Comparison of ENCODE assay signal across 22 cellular contexts in genomic region chr17:36647598-36647997, GRCh38. TPM values are rescaled to one million over a fixed set of nuclear protein-coding genes. Genes with fewer than 3 reads are reported as not detected.
A peak's percentile ranks its signal among the peaks of the same experiment; 100 is the strongest.
DNase-seq lines count a peak whose midpoint lies in the region; ATAC-seq and TF ChIP-seq lines count a peak whose summit lies in the region.
"Had no signal": no experiment of that assay in that cellular context is flagged by ENCODE, and none has a peak within 500 bp of the region (broad histone marks: within the 10 kb centered on the region; RNA-seq: fewer than 3 reads in every experiment).

No MANE protein-coding gene starts in this region.

- no peaks in the 10 kb centered on the region for H3K9me3 ChIP-seq in neural cell (ENCODE audit: low read length)
- H3K9me3 ChIP-seq: Peyer's patch, SJSA1, testis had no signal

- no peaks in the 10 kb centered on the region for H3K79me2 ChIP-seq in neural cell (replicated peaks; ENCODE audit: insufficient read depth, low read length)

- no peaks in the 10 kb centered on the region for H3K9me3 Mint-ChIP-seq in T-helper 2 cell treated with Interferon-gamma antibody and Interleukin-4, amounts not matched to agents 5 μg/mL and 100 μg/mL, for 36 hours
- H3K9me3 Mint-ChIP-seq: activated T-helper 1 cell treated with anti-CD3 and anti-CD28 coated beads, Interleukin-12 subunit alpha, Interleukin-12 subunit beta, Interleukin-2, Interleukin-4 antibody, amounts not matched to agents 30 ng/mL and 10 ng/mL and 1 ng/mL, durations not matched to agents 14 hours and 24 hours and 36 hours; central memory CD8-positive, alpha-beta T cell; stimulated activated naive B cell treated with anti-CD40 and anti-IgM and Interleukin-4, amounts not matched to agents 10 μg/mL and 1 μg/mL and 100 μg/mL, for 72 hours; T-helper 1 cell treated with Interleukin-12 subunit alpha and Interleukin-12 subunit beta and Interleukin-4 antibody, amounts not matched to agents 30 μg/mL and 1 μg/mL, for 36 hours had no signal

- H3K36me3 Mint-ChIP-seq in T-helper 2 cell treated with Interferon-gamma antibody and Interleukin-4, amounts not matched to agents 5 μg/mL and 100 μg/mL, for 36 hours (ENCODE audit: low read depth) = no peaks in the 10 kb centered on the region
- H3K36me3 Mint-ChIP-seq: stimulated activated naive B cell treated with anti-CD40 and anti-IgM and Interleukin-4, amounts not matched to agents 10 μg/mL and 1 μg/mL and 100 μg/mL, for 72 hours had no signal

- no peak overlapping the region for H2AFZ ChIP-seq in neural cell (ENCODE audit: low read depth, low read length)

- H3K4me1 Mint-ChIP-seq in T-helper 2 cell treated with Interferon-gamma antibody and Interleukin-4, amounts not matched to agents 5 μg/mL and 100 μg/mL, for 36 hours (ENCODE audit: low read depth) = peaks cover 6% of the 10 kb centered on the region

- no peak overlapping the region for H3K9ac ChIP-seq in neural cell (ENCODE audit: low read length)

- no peak overlapping the region for H3K4me3 Mint-ChIP-seq in T-helper 2 cell treated with Interferon-gamma antibody and Interleukin-4, amounts not matched to agents 5 μg/mL and 100 μg/mL, for 36 hours
- H3K4me3 Mint-ChIP-seq: activated T-helper 1 cell treated with anti-CD3 and anti-CD28 coated beads, Interleukin-12 subunit alpha, Interleukin-12 subunit beta, Interleukin-2, Interleukin-4 antibody, amounts not matched to agents 30 ng/mL and 10 ng/mL and 1 ng/mL, durations not matched to agents 14 hours and 24 hours and 36 hours; central memory CD8-positive, alpha-beta T cell; stimulated activated naive B cell treated with anti-CD40 and anti-IgM and Interleukin-4, amounts not matched to agents 10 μg/mL and 1 μg/mL and 100 μg/mL, for 72 hours; T-helper 1 cell treated with Interleukin-12 subunit alpha and Interleukin-12 subunit beta and Interleukin-4 antibody, amounts not matched to agents 30 μg/mL and 1 μg/mL, for 36 hours had no signal

- no peak overlapping the region for H3K27ac Mint-ChIP-seq in T-helper 2 cell treated with Interferon-gamma antibody and Interleukin-4, amounts not matched to agents 5 μg/mL and 100 μg/mL, for 36 hours
- H3K27ac Mint-ChIP-seq: activated T-helper 1 cell treated with anti-CD3 and anti-CD28 coated beads, Interleukin-12 subunit alpha, Interleukin-12 subunit beta, Interleukin-2, Interleukin-4 antibody, amounts not matched to agents 30 ng/mL and 10 ng/mL and 1 ng/mL, durations not matched to agents 14 hours and 24 hours and 36 hours; stimulated activated naive B cell treated with anti-CD40 and anti-IgM and Interleukin-4, amounts not matched to agents 10 μg/mL and 1 μg/mL and 100 μg/mL, for 72 hours; T-helper 1 cell treated with Interleukin-12 subunit alpha and Interleukin-12 subunit beta and Interleukin-4 antibody, amounts not matched to agents 30 μg/mL and 1 μg/mL, for 36 hours had no signal

- no peak overlapping the region for H3K4me2 ChIP-seq in neural cell (ENCODE audit: low read length)

- no peak for TF ChIP-seq EP300 in neural cell (conservative IDR thresholded peaks at IDR 0.05; ENCODE audit: poor library complexity, severe bottlenecking)

- ATAC-seq in GM21717 (IDR thresholded peaks at IDR 0.05; ENCODE audit: unreplicated experiment) = no peak
- ATAC-seq: stimulated activated naive B cell treated with anti-CD40 and anti-IgM and Interleukin-4, amounts not matched to agents 10 μg/mL and 1 μg/mL and 100 μg/mL, for 72 hours had no signal

- no peak overlapping the region for H3K4me3 ChIP-seq in H7 (ENCODE audit: insufficient read depth, low read depth, low read length)
- H3K4me3 ChIP-seq in astrocyte of the cerebellum (ENCODE audit: low read depth, low read length) = no peak overlapping the region
- H3K4me3 ChIP-seq in neural cell (ENCODE audit: low read length) = no peak overlapping the region
- H3K4me3 ChIP-seq: Peyer's patch, SJSA1, testis had no signal

- no peaks in the 10 kb centered on the region for H3F3A ChIP-seq in neural cell (ENCODE audit: insufficient read depth, low read length, poor library complexity, severe bottlenecking)

- in situ Hi-C loops in astrocyte of the cerebellum (cut with HindIII; ENCODE audit: low sequenced_read_pairs) = loop anchor here (5.0 to 25.0 kb wide), 2 partner anchors 40 to 415 kb away; no protein-coding TSS in a partner anchor

- H4K20me1 ChIP-seq in neural cell (ENCODE audit: insufficient read depth) = no peaks in the 10 kb centered on the region

- TF ChIP-seq RAD21 in neural cell (conservative IDR thresholded peaks at IDR 0.05) = no peak

- H3K36me3 ChIP-seq in H7 (replicated peaks; ENCODE audit: control insufficient read depth, insufficient read depth, low read length) (no peaks in the 10 kb centered on the region), neural cell (ENCODE audit: insufficient read depth, low read length) (no peaks in the 10 kb centered on the region)
- H3K36me3 ChIP-seq: Peyer's patch, SJSA1 had no signal

- peaks cover 17% of the 10 kb centered on the region for H3K27me3 ChIP-seq in H7 (ENCODE audit: control insufficient read depth, insufficient read depth, low read length)
- H3K27me3 ChIP-seq in neural cell (ENCODE audit: insufficient read depth, low read depth, low read length) = peaks cover 16% of the 10 kb centered on the region
- H3K27me3 ChIP-seq: Peyer's patch, testis had no signal

- TF ChIP-seq CTCF in astrocyte of the cerebellum (IDR thresholded peaks at IDR 0.05; ENCODE audit: low read depth, low read length, missing control alignments) (peak; percentile 17), neural cell (IDR thresholded peaks at IDR 0.05; ENCODE audit: poor library complexity, severe bottlenecking) (peak; percentile 38)

- no peak overlapping the region for H3K27ac ChIP-seq in neural cell (ENCODE audit: low read length)
- H3K27ac ChIP-seq: Peyer's patch, SJSA1, testis had no signal

- H3K9me2 ChIP-seq in neural cell (ENCODE audit: insufficient read depth, low read length) = no peaks in the 10 kb centered on the region

- peaks cover 57% of the 10 kb centered on the region for H3K27me3 Mint-ChIP-seq in T-helper 2 cell treated with Interferon-gamma antibody and Interleukin-4, amounts not matched to agents 5 μg/mL and 100 μg/mL, for 36 hours (ENCODE audit: low read depth)

- DNase-seq in H7 (peak; percentile 88), NCI-H1436 (lab: John Stamatoyannopoulos, UW) (peak; percentile 49), astrocyte of the cerebellum (ENCODE audit: low read depth) (no peak), nucleus accumbens (lab: John Stamatoyannopoulos, UW) (no peak)
- DNase-seq in T-helper 2 cell treated with Interferon-gamma antibody and Interleukin-4, amounts not matched to agents 5 μg/mL and 100 μg/mL, for 36 hours (ENCODE audit: low spot score) = no peak
- DNase-seq: activated CD4-positive, alpha-beta T cell treated with anti-CD3 and anti-CD28 coated beads, Interleukin-2, amount 50 U/mL, for 1 hour; activated naive CD4-positive, alpha-beta T cell treated with anti-CD3 and anti-CD28 coated beads, Interleukin-2, amount 50 U/mL, for 16 hours; hypothalamus; kidney; mammary epithelial cell; NCI-H187; NK-92 treated with Interleukin-12 subunit alpha and Interleukin-12 subunit beta, amount 100 ng/mL, for 24 hours; Peyer's patch; stimulated activated CD4-positive, alpha-beta T cell treated with anti-CD3 and anti-CD28 coated beads, Interleukin-2, amount 100 ng/mL, for 48 hours; stimulated activated naive B cell treated with anti-CD40 and anti-IgM and Interleukin-4, amounts not matched to agents 10 μg/mL and 1 μg/mL and 100 μg/mL, for 72 hours; testis had no signal

TF ChIP-seq in neural cell, 6 proteins besides CTCF, POLR2A, EP300 and RAD21:
- no peak for TF ChIP-seq POLR2AphosphoS5 (IDR thresholded peaks at IDR 0.05)
- TF ChIP-seq SMC3 (conservative IDR thresholded peaks at IDR 0.05; ENCODE audit: poor library complexity) = no peak
- no peak for TF ChIP-seq TAF1 (IDR thresholded peaks at IDR 0.05; ENCODE audit: low read depth)
- TF ChIP-seq REST (IDR thresholded peaks at IDR 0.05; ENCODE audit: borderline replicate concordance) = no peak
- no peak for TF ChIP-seq EZH2 (IDR thresholded peaks at IDR 0.05; ENCODE audit: borderline replicate concordance, insufficient read depth, low read length, poor library complexity, severe bottlenecking)
- no peak for TF ChIP-seq MXI1 (conservative IDR thresholded peaks at IDR 0.05; ENCODE audit: poor library complexity, severe bottlenecking)

RNA-seq across cellular contexts. Expression of gene MRM1, which starts 46.2 kb away (rescaled TPM):
- 19.3 and 24.8 TPM in 2 replicates for total RNA-seq in H7 (2014; rRNA removed; shearing (Covaris generic))
- 1.8 and 4.0 TPM in 2 replicates for polyA plus RNA-seq in neural cell
- polyA minus RNA-seq in neural cell = 2.7 and 3.2 TPM in 2 replicates

RNA-seq across cellular contexts. Expression of gene DHRS11, which starts 55.9 kb away (rescaled TPM):
- 38.6 and 46.9 TPM in 2 replicates for total RNA-seq in H7 (2014; rRNA removed; shearing (Covaris generic))
- polyA plus RNA-seq in neural cell = 13.4 and 18.6 TPM in 2 replicates
- polyA minus RNA-seq in neural cell = 11.7 and 16.9 TPM in 2 replicates

Comparison
In these comparisons a context has a peak if more than half of its experiments do, and no peak if none do; other contexts are left out.
1. DNase-seq: peak in H7 (single experiment) and NCI-H1436 (single experiment); none in astrocyte of the cerebellum (single experiment), T-helper 2 cell treated with Interferon-gamma antibody and Interleukin-4, amounts not matched to agents 5 μg/mL and 100 μg/mL, for 36 hours (single experiment) and nucleus accumbens (0 of 56).